13 cellular contexts compared by ENCODE assay signal in genomic region chr1:3308053-3308452, GRCh38.
A peak's percentile ranks its signal among the peaks of the same experiment; 100 is the strongest.
DNase-seq lines count a peak whose midpoint lies in the region; ATAC-seq and TF ChIP-seq lines count a peak whose summit lies in the region.
"Had no signal": no experiment of that assay in that cellular context is flagged by ENCODE, and none has a peak within 500 bp of the region (broad histone marks: within the 10 kb centered on the region; RNA-seq: fewer than 3 reads in every experiment).

No MANE protein-coding gene starts in this region.

- TF ChIP-seq POLR2A in heart left ventricle (IDR thresholded peaks at IDR 0.05): no peak
- no peak for TF ChIP-seq POLR2A in IMR-90 (IDR thresholded peaks at IDR 0.05; ENCODE audit: low read depth, low read length)

- H3K36me3 ChIP-seq in heart left ventricle: no peaks in the 10 kb centered on the region
- H3K36me3 ChIP-seq in IMR-90 (ENCODE audit: control insufficient read depth, insufficient read depth, low read length): no peaks in the 10 kb centered on the region

- TF ChIP-seq RAD21 in IMR-90 (IDR thresholded peaks at IDR 0.05; ENCODE audit: low read length): no peak

- H2BK15ac ChIP-seq in IMR-90 (ENCODE audit: low read depth, low read length): no peak overlapping the region; the same call in 2 of the 3 replicates

- no peak overlapping the region for H2BK120ac ChIP-seq in IMR-90 (ENCODE audit: low read depth, low read length)

- H3K9me1 ChIP-seq in IMR-90 (ENCODE audit: insufficient read depth, low read length): peaks cover 13% of the 10 kb centered on the region

- CTCF ChIA-PET in IMR-90 (lab: Yijun Ruan, JAX): no interaction called here

- no peaks in the 10 kb centered on the region; the same call in 1 of the 2 replicates for H4K20me1 ChIP-seq in IMR-90 (ENCODE audit: insufficient read depth, low read length)

- POLR2A ChIA-PET in IMR-90 (lab: Charles Lee; ENCODE audit: unreplicated experiment): no interaction called here

- intact Hi-C loops in heart left ventricle (cut with DNase I) (loop anchor here in 1 of 10 donors (10.0 kb wide), 1 partner anchor 97 kb away; no protein-coding TSS in a partner anchor), right cardiac atrium (cut with DNase I) (no loop called here), IMR-90 (cut with micrococcal nuclease) (no loop called here)

- H3K9me3 ChIP-seq in heart left ventricle (no peaks in the 10 kb centered on the region), right cardiac atrium (ENCODE audit: control insufficient read depth, low read length) (no peaks in the 10 kb centered on the region), IMR-90 (ENCODE audit: control insufficient read depth, insufficient read depth, low read length) (no peaks in the 10 kb centered on the region)

- WGBS in heart left ventricle, 4 donors: 49 to 79% (median 61%) methylated on average over 8 to 11 of the region's 11 CpGs
- 88% methylated on average over 11 of the region's 11 CpGs for WGBS in right cardiac atrium
- 100% methylated on average over 2 of the region's 11 CpGs; no CpG with 5 or more reads in 1 of the 2 experiments for WGBS in IMR-90 (ENCODE audit: extremely low coverage in 2 of 2, insufficient read length in 1 of 2), 2 experiments

- no peak overlapping the region for H3K4me2 ChIP-seq in IMR-90 (ENCODE audit: low read depth, low read length)

- H4K8ac ChIP-seq in IMR-90 (ENCODE audit: low read depth in 2 of 2, low read length in 2 of 2): no peak overlapping the region

- no peak overlapping the region for H3K23ac ChIP-seq in IMR-90 (ENCODE audit: low read depth, low read length)

- no peak overlapping the region for H3K9ac ChIP-seq in IMR-90 (ENCODE audit: low read depth, low read length)

- H3K27ac ChIP-seq in heart left ventricle (peak overlapping the region in 3 of 12 donors; percentile 21 to 52 (median 24)), right cardiac atrium (ENCODE audit: low read length) (no peak overlapping the region), IMR-90 (ENCODE audit: insufficient read depth, low read length) (no peak overlapping the region)

- no peak for TF ChIP-seq CTCF in heart left ventricle (IDR thresholded peaks at IDR 0.05)
- no peak for TF ChIP-seq CTCF in IMR-90 (conservative IDR thresholded peaks at IDR 0.05; ENCODE audit: low read depth, low read length)

- no peak overlapping the region for H3K4me3 ChIP-seq in heart left ventricle
- H3K4me3 ChIP-seq in right cardiac atrium (ENCODE audit: low read length): no peak overlapping the region
- no peak overlapping the region for H3K4me3 ChIP-seq in IMR-90 (ENCODE audit: insufficient read depth, low read depth, low read length)

- no peak overlapping the region for H3K18ac ChIP-seq in IMR-90 (ENCODE audit: low read depth, low read length)

- H3K4me1 ChIP-seq in heart left ventricle: peaks cover 0 to 68% (median 24%) of the 10 kb centered on the region in 12 donors
- H3K4me1 ChIP-seq in right cardiac atrium (ENCODE audit: control insufficient read depth, insufficient read depth, low read length): peaks cover 3% of the 10 kb centered on the region
- peaks cover 9% of the 10 kb centered on the region for H3K4me1 ChIP-seq in IMR-90 (ENCODE audit: control insufficient read depth, insufficient read depth, low read length)

- H3K27me3 ChIP-seq in heart left ventricle (peaks cover 0 to 4% (median 0%) of the 10 kb centered on the region in 9 donors), right cardiac atrium (ENCODE audit: control insufficient read depth, insufficient read depth) (no peaks in the 10 kb centered on the region), IMR-90 (ENCODE audit: control insufficient read depth, insufficient read depth, low read length) (peaks cover 5% of the 10 kb centered on the region; the same call in 1 of the 2 replicates)

- H2AFZ ChIP-seq in IMR-90 (replicated peaks; ENCODE audit: low read length, poor library complexity): peak overlapping the region; percentile 17

- no peak overlapping the region for H4K91ac ChIP-seq in IMR-90 (ENCODE audit: insufficient read depth, low read depth, low read length)

- no peak overlapping the region for H2AK9ac ChIP-seq in IMR-90 (replicated peaks; ENCODE audit: low read depth, low read length, poor library complexity)

- in situ Hi-C loops in IMR-90 (cut with MboI; ENCODE audit: low sequenced_read_pairs): loop anchor here (25.0 kb wide), 1 partner anchor 896 kb away; the partner anchor contains the start of gene PEX10

- H4K5ac ChIP-seq in IMR-90 (ENCODE audit: low read depth, low read length): no peak overlapping the region

- H2BK5ac ChIP-seq in IMR-90 (ENCODE audit: low read depth, low read length, poor library complexity, severe bottlenecking): no peak overlapping the region

- dilution Hi-C loops in IMR-90 (cut with HindIII; ENCODE audit: low sequenced_read_pairs, unreplicated experiment): no loop called here

- DNase-seq in heart left ventricle (peak in 3 of 5 donors; percentile 42 to 61 (median 42)), right cardiac atrium (no peak), IMR-90 (no peak), left kidney (ENCODE audit: low read depth, low spot score) (peak; percentile 33), kidney tubule cell (ENCODE audit: low spot score) (no peak)
- DNase-seq: COR-L47, DMS153, EL, KG1 had no signal

- BruUV-seq in IMR-90 (replicated peaks; lab: Mats Ljungman, UMichigan): no TSS peak

- no peak overlapping the region for H2BK20ac ChIP-seq in IMR-90 (ENCODE audit: low read depth, low read length)

- 0 out of 2 replicates have a peak overlapping the region, but pooled peaks have one; percentile 1 for H3K4ac ChIP-seq in IMR-90 (ENCODE audit: low read depth, low read length)

- no peak overlapping the region for H3K14ac ChIP-seq in IMR-90 (replicated peaks; ENCODE audit: low read depth, low read length)

- H3K56ac ChIP-seq in IMR-90 (ENCODE audit: extremely low read depth, insufficient read depth, low read length): no peak overlapping the region

- peak in 3 of 4 donors; percentile 26 to 62 (median 31) for ATAC-seq in heart left ventricle
- no peak for ATAC-seq in right cardiac atrium
- ATAC-seq in IMR-90 (ENCODE audit: low read depth): no peak
- no peak for ATAC-seq in GM21619 (IDR thresholded peaks at IDR 0.05; ENCODE audit: unreplicated experiment)
- ATAC-seq in HG03139 (IDR thresholded peaks at IDR 0.05; ENCODE audit: unreplicated experiment): no peak
- ATAC-seq: CD8-positive, alpha-beta T cell; HCT116 had no signal

- no peaks in the 10 kb centered on the region for H3K79me1 ChIP-seq in IMR-90 (ENCODE audit: low read depth in 1 of 2, low read length in 2 of 2)

- no peak overlapping the region; the same call in 1 of the 2 replicates for H2AK5ac ChIP-seq in IMR-90 (ENCODE audit: low read depth, low read length)

TF ChIP-seq in IMR-90, 13 proteins besides CTCF, POLR2A, EP300 and RAD21:
- TF ChIP-seq CHD1 (IDR thresholded peaks at IDR 0.05; ENCODE audit: low read depth, low read length) (no peak), MAZ (IDR thresholded peaks at IDR 0.05; ENCODE audit: borderline replicate concordance, low read depth, low read length) (no peak), MAFK (IDR thresholded peaks at IDR 0.05; ENCODE audit: low read depth, low read length) (no peak), ELK1 (IDR thresholded peaks at IDR 0.05; ENCODE audit: borderline replicate concordance, low read depth, low read length) (no peak), NFE2L2 (IDR thresholded peaks at IDR 0.05; ENCODE audit: low read depth, low read length) (no peak), CEBPB (IDR thresholded peaks at IDR 0.05; ENCODE audit: low read depth, low read length) (no peak), MXI1 (IDR thresholded peaks at IDR 0.05; ENCODE audit: borderline replicate concordance, low read depth, low read length) (no peak), RFX5 (IDR thresholded peaks at IDR 0.05; ENCODE audit: low read depth, low read length) (no peak), BHLHE40 (IDR thresholded peaks at IDR 0.05; ENCODE audit: low read depth, low read length) (no peak), USF2 (IDR thresholded peaks at IDR 0.05; ENCODE audit: low read depth, low read length) (no peak), FOS (IDR thresholded peaks at IDR 0.05; ENCODE audit: low read depth, low read length) (no peak), RCOR1 (IDR thresholded peaks at IDR 0.05; ENCODE audit: insufficient replicate concordance, low read length) (no peak), SMC3 (IDR thresholded peaks at IDR 0.05; ENCODE audit: low read depth, low read length) (no peak)

Comparison
In these comparisons a context has a peak if more than half of its experiments do, and no peak if none do; other contexts are left out.
1. ATAC-seq: peak in heart left ventricle (3 of 4); none in right cardiac atrium (0 of 2), IMR-90 (single experiment), GM21619 (single experiment) and HG03139 (single experiment).
2. DNase-seq: peak in heart left ventricle (3 of 5) and left kidney (single experiment); none in right cardiac atrium (0 of 3), IMR-90 (single experiment) and kidney tubule cell (single experiment).